In the genomic region with DNA sequence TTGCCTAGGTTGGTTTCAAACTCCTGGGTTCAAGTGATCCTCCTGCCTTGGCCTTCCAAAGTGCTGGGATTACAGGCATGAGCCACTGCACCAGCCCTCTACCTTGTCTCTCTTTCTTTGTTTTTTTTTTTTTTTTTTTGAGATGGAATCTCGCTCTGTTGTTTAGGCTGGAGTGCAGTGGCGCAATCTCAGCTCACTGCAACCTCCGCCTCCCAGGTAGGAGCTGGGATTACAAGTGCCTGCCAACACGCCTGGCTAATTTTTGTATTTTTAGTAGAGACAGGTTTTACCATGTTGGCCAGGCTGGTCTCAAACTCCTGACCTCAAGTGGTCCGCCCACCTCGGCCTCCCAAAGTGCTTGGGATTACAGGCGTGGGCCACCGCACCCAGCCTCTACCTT, we compare ENCODE assay signal across 7 cellular contexts. TPM values are rescaled to one million over a fixed set of nuclear protein-coding genes. Genes with fewer than 3 reads are reported as not detected.
DNase-seq lines count a peak whose midpoint lies in the region; ATAC-seq, FAIRE-seq and TF ChIP-seq lines count a peak whose summit lies in the region.
"Not testable (repeated sequence)": the region's sequence is repeated elsewhere in the genome, so short reads cannot be mapped to it uniquely, and the experiment has no call there.

No MANE protein-coding gene starts in this region.

- 23% methylated on average over 8 of the region's 8 CpGs for WGBS in HepG2 (ENCODE audit: low lambda C conversion rate)
- WGBS in thyroid gland, 2 donors, result 37 to 70% methylated on average over 8 of the region's 8 CpGs

- peaks cover 22% of the 10 kb centered on the region for H3K4me1 Mint-ChIP-seq in MCF 10A (ENCODE audit: insufficient read depth, unreplicated experiment)
- not testable (repeated sequence) for H3K4me1 Mint-ChIP-seq in neural progenitor cell

- intact Hi-C loops in MCF 10A (cut with micrococcal nuclease); HepG2 (cut with micrococcal nuclease; ENCODE audit: unreplicated experiment); thyroid gland (cut with DNase I): not testable (repeated sequence)

- H3K4me2 ChIP-seq in HepG2 (ENCODE audit: low read depth, low read length), result peak overlapping the region; percentile 33; the same call in 1 of the 2 replicates
- H3K4me2 ChIP-seq in neural progenitor cell, result not testable (repeated sequence)

- not testable (repeated sequence) for H3K36me3 Mint-ChIP-seq in MCF 10A (ENCODE audit: insufficient read depth, unreplicated experiment); neural progenitor cell

- not testable (repeated sequence) for H3K27me3 Mint-ChIP-seq in MCF 10A (ENCODE audit: insufficient read depth, unreplicated experiment); neural progenitor cell (ENCODE audit: insufficient read depth, low read depth)

- peaks cover 18% of the 10 kb centered on the region for H3K4me1 ChIP-seq in HepG2 (ENCODE audit: insufficient read depth, low read length)
- not testable (repeated sequence) for H3K4me1 ChIP-seq in neural progenitor cell
- H3K4me1 ChIP-seq in thyroid gland, result peaks cover 14 to 15% of the 10 kb centered on the region in 2 donors

- not testable (repeated sequence) for H3K9me3 Mint-ChIP-seq in MCF 10A (ENCODE audit: unreplicated experiment); neural progenitor cell

- not testable (repeated sequence) for H3K9me3 ChIP-seq in HepG2 (ENCODE audit: low read length); neural progenitor cell (ENCODE audit: low read depth); thyroid gland

- not testable (repeated sequence) for FAIRE-seq in HepG2 (lab: Jason Lieb, UNC)

- not testable (repeated sequence) for H2AFZ ChIP-seq in HepG2 (ENCODE audit: low read length); neural progenitor cell (replicated peaks)

- not testable (repeated sequence) for BruUV-seq in MCF 10A (replicated peaks; lab: Mats Ljungman, UMichigan); HepG2 (replicated peaks; lab: Mats Ljungman, UMichigan)

- CTCF ChIA-PET in MCF 10A (lab: Yijun Ruan, JAX), result interaction anchor here (1.1 to 1.9 kb wide), 3 partner anchors 33 to 39 kb away, joined by 3 to 19 read pairs (median 5); no protein-coding TSS in a partner anchor
- CTCF ChIA-PET in HepG2 (lab: Yijun Ruan, JAX; ENCODE audit: low intra/inter-chr PET ratio, low total read pairs), result not testable (repeated sequence)

- H3K27ac Mint-ChIP-seq in MCF 10A (ENCODE audit: low read depth, unreplicated experiment) (peak overlapping the region; percentile 72), neural progenitor cell (peak overlapping the region; percentile 68)

- TF ChIP-seq POLR2A in HepG2 (IDR thresholded peaks at IDR 0.05; ENCODE audit: insufficient read depth in 1 of 2, low read depth in 2 of 2, low read length in 2 of 2); thyroid gland (IDR thresholded peaks at IDR 0.05): not testable (repeated sequence)

- not testable (repeated sequence) for TF ChIP-seq RAD21 in Ishikawa (IDR thresholded peaks at IDR 0.05; ENCODE audit: low read depth); HepG2 (CRISPR knock-in tag; IDR thresholded peaks at IDR 0.05)

- H3K4me3 Mint-ChIP-seq in MCF 10A (ENCODE audit: unreplicated experiment), result peak overlapping the region; percentile 37
- not testable (repeated sequence) for H3K4me3 Mint-ChIP-seq in neural progenitor cell

- not testable (repeated sequence) for H3K27me3 ChIP-seq in HepG2 (ENCODE audit: control insufficient read depth in 1 of 2, insufficient read depth in 2 of 2, low read length in 2 of 2); neural progenitor cell; thyroid gland

- DNase-seq in G401 (ENCODE audit: low spot score), result peak; percentile 46
- DNase-seq in MCF 10A (ENCODE audit: unreplicated experiment), result peak; percentile 60
- DNase-seq in HepG2 (ENCODE audit: low spot score); neural progenitor cell (ENCODE audit: low spot score): not testable (repeated sequence)
- DNase-seq in thyroid gland, result peak; percentile 76 to 77

- in situ Hi-C loops in G401 (cut with HindIII; ENCODE audit: low sequenced_read_pairs); HepG2 (cut with HindIII; ENCODE audit: extremely low pct_ligation_motif_present, low pct_unique_long_range_greater_than_20kb): not testable (repeated sequence)

- ATAC-seq in esophagus mucosa (peak; percentile 48), HepG2 (peak; percentile 70)

- not testable (repeated sequence) for TF ChIP-seq EP300 in Ishikawa (IDR thresholded peaks at IDR 0.05; ENCODE audit: borderline replicate concordance); HepG2 (IDR thresholded peaks at IDR 0.05; ENCODE audit: low read depth in 2 of 2, low read length in 2 of 2); HepG2 (CRISPR knock-in tag; IDR thresholded peaks at IDR 0.05; ENCODE audit: borderline replicate concordance)

- H3K27ac ChIP-seq in HepG2 (ENCODE audit: extremely low read length, insufficient read depth, low read length); neural progenitor cell: not testable (repeated sequence)
- H3K27ac ChIP-seq in thyroid gland, result peak overlapping the region; percentile 45 to 50 (median 50)

- H3F3A ChIP-seq in neural progenitor cell (ENCODE audit: low read depth), result not testable (repeated sequence)

- POLR2A ChIA-PET in MCF 10A (lab: Yijun Ruan, JAX), result interaction anchor here (0.6 to 3.1 kb wide), 12 partner anchors 11 to 478 kb away, joined by 3 to 21 read pairs (median 3); no protein-coding TSS in a partner anchor
- POLR2A ChIA-PET in HepG2 (lab: Yijun Ruan, JAX), result not testable (repeated sequence)

- not testable (repeated sequence) for H3K9ac ChIP-seq in HepG2 (ENCODE audit: insufficient read depth, low read depth, low read length); neural progenitor cell

- H3K79me2 ChIP-seq in HepG2 (ENCODE audit: insufficient read depth, low read length); neural progenitor cell (ENCODE audit: low read depth): not testable (repeated sequence)

- not testable (repeated sequence) for H3K4me3 ChIP-seq in HepG2 (replicated peaks in 1 of 3; ENCODE audit: insufficient read depth in 1 of 3, low read depth in 2 of 3, low read length in 3 of 3); neural progenitor cell; thyroid gland (replicated peaks in 1 of 3)

- not testable (repeated sequence) for TF ChIP-seq CTCF in MCF 10A (IDR thresholded peaks at IDR 0.05; ENCODE audit: unreplicated experiment); HepG2 (CRISPR knock-in tag; IDR thresholded peaks at IDR 0.05); neural progenitor cell (IDR thresholded peaks at IDR 0.05)
- TF ChIP-seq CTCF in thyroid gland (IDR thresholded peaks at IDR 0.05), result peak in 2 of 6 experiments; percentile 17 to 34

- H4K20me1 ChIP-seq in HepG2 (ENCODE audit: insufficient read depth, low read length); neural progenitor cell (ENCODE audit: low read depth): not testable (repeated sequence)

- H3K36me3 ChIP-seq in HepG2 (replicated peaks in 1 of 2; ENCODE audit: control insufficient read depth in 1 of 2, insufficient read depth in 2 of 2, low read length in 2 of 2); neural progenitor cell; thyroid gland: not testable (repeated sequence)

TF ChIP-seq in Ishikawa, 13 proteins besides CTCF, POLR2A, EP300 and RAD21:
- peak; percentile 64; the same call in 1 of the 2 replicates for TF ChIP-seq CEBPB (IDR thresholded peaks at IDR 0.05)

TF ChIP-seq in HepG2, 621 proteins besides CTCF, POLR2A, EP300 and RAD21 (continues in another document):
- TF ChIP-seq CEBPG (CRISPR knock-in tag; IDR thresholded peaks at IDR 0.05), result peak; percentile 59
- TF ChIP-seq CEBPB (IDR thresholded peaks at IDR 0.05; ENCODE audit: borderline replicate concordance, low read depth, low read length), result peak; percentile 65; the same call in 1 of the 2 replicates
- TF ChIP-seq SOX13 (IDR thresholded peaks at IDR 0.05), result not testable (repeated sequence)
- 0 out of 4 replicates have a peak, but pooled peaks of 1 of the 2 experiments have one; percentile 13 for TF ChIP-seq SOX13 (CRISPR knock-in tag; conservative IDR thresholded peaks at IDR 0.05 in 1 of 2, IDR thresholded peaks at IDR 0.05 in 1 of 2)

RNA-seq across cellular contexts. Expression of a gene that starts 16.4 kb away (rescaled TPM):
- total RNA-seq in G401 (2014; rRNA removed; shearing (Covaris generic)), result 19.7 and 21.6 TPM in 2 replicates
- total RNA-seq in MCF 10A (2022), result 92.6 and 115 TPM in 2 replicates
- 132 TPM for total RNA-seq in esophagus mucosa
- 28.9 and 30.2 TPM in 2 replicates for total RNA-seq in HepG2 (2016; rRNA removed; fragmentation: Illumina TruSeq; extraction: Trizol)
- 16.2 and 21.0 TPM in 2 replicates for total RNA-seq in HepG2 (2016; cell fraction: cytosol; rRNA removed; fragmentation: Illumina TruSeq; extraction: Trizol; ENCODE audit: low read depth)
- total RNA-seq in HepG2 (2016; cell fraction: insoluble cytoplasmic fraction; rRNA removed; fragmentation: Illumina TruSeq; extraction: Trizol), result 26.9 and 28.6 TPM in 2 replicates
- 15.5 and 15.9 TPM in 2 replicates for total RNA-seq in HepG2 (2016; cell fraction: membrane; rRNA removed; fragmentation: Illumina TruSeq; extraction: Trizol)
- 33.5 and 40.7 TPM in 2 replicates for total RNA-seq in HepG2 (2016; cell fraction: nucleus; rRNA removed; fragmentation: Illumina TruSeq; extraction: Trizol)
- polyA plus RNA-seq in HepG2 (2011; rRNA removed), result 42.8 and 43.7 TPM in 2 replicates
- 26.7 and 33.0 TPM in 2 replicates for polyA plus RNA-seq in HepG2 (2011; cell fraction: cytosol; rRNA removed)
- 30.4 and 31.8 TPM in 2 replicates for polyA plus RNA-seq in HepG2 (2011; cell fraction: nucleus; rRNA removed)
- polyA plus RNA-seq in HepG2 (2012), result 21.0 and 26.9 TPM in 2 replicates
- polyA plus RNA-seq in HepG2 (2016; cell fraction: cytosol; fragmentation: Illumina TruSeq; extraction: Trizol; ENCODE audit: low read depth), result 0.83 and 0.97 TPM in 2 replicates
- polyA plus RNA-seq in HepG2 (2016; cell fraction: insoluble cytoplasmic fraction; fragmentation: Illumina TruSeq; extraction: Trizol; ENCODE audit: low read depth), result 22.9 and 23.8 TPM in 2 replicates
- 3.9 and 5.6 TPM in 2 replicates for polyA plus RNA-seq in HepG2 (2016; cell fraction: membrane; fragmentation: Illumina TruSeq; extraction: Trizol; ENCODE audit: low read depth)
- 35.5 and 36.6 TPM in 2 replicates for polyA plus RNA-seq in HepG2 (2016; cell fraction: nucleus; fragmentation: Illumina TruSeq; extraction: Trizol; ENCODE audit: insufficient read depth, low read depth)
- polyA minus RNA-seq in HepG2 (2011; rRNA and poly(A)+ RNA removed; ENCODE audit: low replicate concordance), result 62.5 and 153 TPM in 2 replicates
- polyA minus RNA-seq in HepG2 (2011; cell fraction: cytosol; rRNA and poly(A)+ RNA removed), result 23.9 and 31.3 TPM in 2 replicates
- 47.6 and 65.9 TPM in 2 replicates for polyA minus RNA-seq in HepG2 (2011; cell fraction: nucleus; rRNA and poly(A)+ RNA removed)
- total RNA-seq in neural progenitor cell (ENCODE audit: low replicate concordance), result 38.3 and 50.8 TPM in 2 replicates
- total RNA-seq in thyroid gland, result 100 to 1,000 TPM; 118 to 189 (median 143) TPM
